ENCODE assay signal across 9 cellular contexts in genomic region chr6:156976144-156977088, GRCh38.
DNase-seq lines count a peak whose midpoint lies in the region; ATAC-seq and TF ChIP-seq lines count a peak whose summit lies in the region.
"Had no signal": no experiment of that assay in that cellular context is flagged by ENCODE, and none has a peak within 500 bp of the region (broad histone marks: within the 10 kb centered on the region; RNA-seq: fewer than 3 reads in every experiment).

No MANE protein-coding gene starts in this region.

- no peaks in the 10 kb centered on the region for H3K9me3 Mint-ChIP-seq in activated CD4-positive, alpha-beta memory T cell treated with anti-CD3 and anti-CD28 coated beads, Interleukin-2, amount 10 ng/mL, durations not matched to agents 7 days and 5 days

- intact Hi-C loops in left lung (cut with DNase I) = no loop called here

- peak overlapping the region in 1 of 2 donors; percentile 14 for H3K4me3 ChIP-seq in left lung

- no peaks in the 10 kb centered on the region for H3K27me3 ChIP-seq in left lung

- no peak for TF ChIP-seq CTCF in left lung (IDR thresholded peaks at IDR 0.05)

- no peaks in the 10 kb centered on the region for H3K27me3 Mint-ChIP-seq in activated CD4-positive, alpha-beta memory T cell treated with anti-CD3 and anti-CD28 coated beads, Interleukin-2, amount 10 ng/mL, durations not matched to agents 7 days and 5 days

- CTCF ChIA-PET in activated CD4-positive, alpha-beta memory T cell treated with anti-CD3 and anti-CD28 coated beads, Interleukin-2, amount 10 ng/mL, durations not matched to agents 7 days and 5 days (lab: Charles Lee) = interaction anchor here (0.7 to 1.1 kb wide), 2 partner anchors 12 to 71 kb away, joined by 4 read pairs; no protein-coding TSS in a partner anchor

- H3K9me3 ChIP-seq in left lung = no peaks in the 10 kb centered on the region

- H3K36me3 ChIP-seq in left lung = no peaks in the 10 kb centered on the region

- no peak overlapping the region for H3K27ac ChIP-seq in left lung
- H3K27ac ChIP-seq: epithelial cell of prostate had no signal

- H3K4me1 ChIP-seq in left lung = peaks cover 9 to 22% of the 10 kb centered on the region in 2 donors

- peak overlapping the region; percentile 68 for H3K4me3 Mint-ChIP-seq in activated CD4-positive, alpha-beta memory T cell treated with anti-CD3 and anti-CD28 coated beads, Interleukin-2, amount 10 ng/mL, durations not matched to agents 7 days and 5 days

- peak overlapping the region; percentile 64 for H3K27ac Mint-ChIP-seq in activated CD4-positive, alpha-beta memory T cell treated with anti-CD3 and anti-CD28 coated beads, Interleukin-2, amount 10 ng/mL, durations not matched to agents 7 days and 5 days

- peak; percentile 20 for ATAC-seq in left lung
- ATAC-seq in GM21576 (IDR thresholded peaks at IDR 0.05; ENCODE audit: unreplicated experiment) = no peak
- no peak for ATAC-seq in HG02973 (IDR thresholded peaks at IDR 0.05; ENCODE audit: unreplicated experiment)

- DNase-seq in A172 (ENCODE audit: low spot score) (peak; percentile 52), HCEC 1CT (peak; percentile 47), left lung (no peak), DMS79 treated with DMSO at 0.1 percent for 48 hours (lab: John Stamatoyannopoulos, UW) (no peak), NCI-H446 (lab: John Stamatoyannopoulos, UW) (no peak)
- no peak for DNase-seq in activated CD4-positive, alpha-beta memory T cell treated with anti-CD3 and anti-CD28 coated beads, Interleukin-2, amount 10 ng/mL, durations not matched to agents 7 days and 5 days

- POLR2A ChIA-PET in activated CD4-positive, alpha-beta memory T cell treated with anti-CD3 and anti-CD28 coated beads, Interleukin-2, amount 10 ng/mL, durations not matched to agents 7 days and 5 days (lab: Charles Lee) = no interaction called here

- H3K4me1 Mint-ChIP-seq in activated CD4-positive, alpha-beta memory T cell treated with anti-CD3 and anti-CD28 coated beads, Interleukin-2, amount 10 ng/mL, durations not matched to agents 7 days and 5 days = peaks cover 53% of the 10 kb centered on the region

- H3K36me3 Mint-ChIP-seq in activated CD4-positive, alpha-beta memory T cell treated with anti-CD3 and anti-CD28 coated beads, Interleukin-2, amount 10 ng/mL, durations not matched to agents 7 days and 5 days (ENCODE audit: low read depth) = peaks cover 6% of the 10 kb centered on the region

Comparison
In these comparisons a context has a peak if more than half of its experiments do, and no peak if none do; other contexts are left out.
1. DNase-seq: peak in A172 (single experiment) and HCEC 1CT (single experiment); none in activated CD4-positive, alpha-beta memory T cell treated with anti-CD3 and anti-CD28 coated beads, Interleukin-2, amount 10 ng/mL, durations not matched to agents 7 days and 5 days (single experiment), left lung (0 of 2), DMS79 treated with DMSO at 0.1 percent for 48 hours (single experiment) and NCI-H446 (0 of 2).